22 cellular contexts compared by ENCODE assay signal in genomic region chr6:75077694-75078093, GRCh38.
DNase-seq lines count a peak whose midpoint lies in the region; ATAC-seq, FAIRE-seq and TF ChIP-seq lines count a peak whose summit lies in the region.
"Had no signal": no experiment of that assay in that cellular context is flagged by ENCODE, and none has a peak within 500 bp of the region (broad histone marks: within the 10 kb centered on the region; RNA-seq: fewer than 3 reads in every experiment).

No MANE protein-coding gene starts in this region.

- no peak for FAIRE-seq in kidney (lab: Jason Lieb, UNC)
- FAIRE-seq: GM12891, GM19239, H54 had no signal

- no peak for TF ChIP-seq RAD21 in SK-N-SH (IDR thresholded peaks at IDR 0.05; ENCODE audit: low read length)

- TF ChIP-seq CTCF in choroid plexus epithelial cell (conservative IDR thresholded peaks at IDR 0.05; ENCODE audit: low read depth, low read length) (no peak), gastroesophageal sphincter (IDR thresholded peaks at IDR 0.05) (no peak), SK-N-SH (IDR thresholded peaks at IDR 0.05) (no peak), kidney (IDR thresholded peaks at IDR 0.05; ENCODE audit: borderline replicate concordance, extremely low read depth, insufficient read depth) (no peak)

- H3K36me3 ChIP-seq in gastroesophageal sphincter (no peaks in the 10 kb centered on the region), SK-N-SH (replicated peaks in 1 of 2; ENCODE audit: control insufficient read depth in 1 of 2, insufficient read depth in 2 of 2, low read length in 1 of 2) (no peaks in the 10 kb centered on the region), kidney (ENCODE audit: control insufficient read depth in 1 of 2, insufficient read depth in 2 of 2, low read length in 2 of 2) (no peaks in the 10 kb centered on the region)
- H3K36me3 ChIP-seq: BE2C had no signal

- no peak overlapping the region for H3K4me2 ChIP-seq in SK-N-SH
- H3K4me2 ChIP-seq: GM23338 had no signal

- H3K27me3 ChIP-seq in gastroesophageal sphincter (no peaks in the 10 kb centered on the region), SK-N-SH (ENCODE audit: insufficient read depth) (no peaks in the 10 kb centered on the region; the same call in 1 of the 2 replicates)
- H3K27me3 ChIP-seq: BE2C had no signal

- no peak for ATAC-seq in gastroesophageal sphincter
- ATAC-seq: GM23338 had no signal

- H3K79me2 ChIP-seq in SK-N-SH (ENCODE audit: insufficient read depth): no peaks in the 10 kb centered on the region

- intact Hi-C loops in kidney (cut with DNase I): no loop called here

- no peak for TF ChIP-seq EP300 in gastroesophageal sphincter (IDR thresholded peaks at IDR 0.05)
- no peak for TF ChIP-seq EP300 in SK-N-SH (IDR thresholded peaks at IDR 0.05; ENCODE audit: borderline replicate concordance in 1 of 2, low read depth in 1 of 2, low read length in 1 of 2)

- no peaks in the 10 kb centered on the region for H3K4me1 ChIP-seq in gastroesophageal sphincter
- H3K4me1 ChIP-seq in SK-N-SH (ENCODE audit: control insufficient read depth in 1 of 2, insufficient read depth in 2 of 2, low read depth in 1 of 2, low read length in 1 of 2): no peaks in the 10 kb centered on the region
- no peaks in the 10 kb centered on the region for H3K4me1 ChIP-seq in kidney (ENCODE audit: control insufficient read depth in 1 of 2, insufficient read depth in 1 of 2, low read depth in 1 of 2, low read length in 2 of 2)
- H3K4me1 ChIP-seq: BE2C had no signal

- no peaks in the 10 kb centered on the region for H3F3A ChIP-seq in SK-N-SH (replicated peaks; ENCODE audit: insufficient read depth)

- POLR2A ChIA-PET in SK-N-SH (lab: Yijun Ruan, JAX): no interaction called here

- 59 to 75% methylated on average over 2 of the region's 2 CpGs for WGBS in gastroesophageal sphincter (ENCODE audit: low coverage in 1 of 2), 2 donors
- WGBS in SK-N-SH (ENCODE audit: low lambda C conversion rate): 0% methylated on average over 2 of the region's 2 CpGs

- no peak overlapping the region for H2AFZ ChIP-seq in SK-N-SH (ENCODE audit: low read depth)
- H2AFZ ChIP-seq: GM23338 had no signal

- DNase-seq in GM03348 (ENCODE audit: low spot score) (peak; percentile 34), choroid plexus epithelial cell (ENCODE audit: low read depth) (peak; percentile 44), iris pigment epithelial cell (ENCODE audit: low read depth) (peak; percentile 34), SK-N-SH (no peak), T1000 (lab: John Stamatoyannopoulos, UW) (no peak), kidney (no peak)
- DNase-seq: 8988T; BE2C; C1 segment of cervical spinal cord; CD4-positive, CD25-positive, alpha-beta regulatory T cell; CD8-positive, alpha-beta memory T cell; COR-L47; DMS 273 treated with DMSO at 0.1 percent for 48 hours; DMS53; DND-41; EL; HCEC 1CT had no signal

- H3K9me2 ChIP-seq in SK-N-SH: no peaks in the 10 kb centered on the region

- no peak for TF ChIP-seq POLR2A in gastroesophageal sphincter (IDR thresholded peaks at IDR 0.05)

- H3K4me3 ChIP-seq in choroid plexus epithelial cell (ENCODE audit: low read depth, low read length) (no peak overlapping the region), gastroesophageal sphincter (no peak overlapping the region), SK-N-SH (ENCODE audit: low read depth in 2 of 2, low read length in 1 of 2) (no peak overlapping the region), kidney (ENCODE audit: low read length in 2 of 2) (no peak overlapping the region)
- H3K4me3 ChIP-seq: GM23338 had no signal

- CTCF ChIA-PET in SK-N-SH (lab: Yijun Ruan, JAX): no interaction called here

- H3K27ac ChIP-seq in gastroesophageal sphincter (no peak overlapping the region), SK-N-SH (ENCODE audit: low read depth in 2 of 2, low read length in 1 of 2) (no peak overlapping the region), kidney (ENCODE audit: low read depth in 2 of 2, low read length in 2 of 2) (no peak overlapping the region)

- H3K9ac ChIP-seq in SK-N-SH (no peak overlapping the region), kidney (ENCODE audit: low read length in 2 of 2) (no peak overlapping the region)

- H3K9me3 ChIP-seq in gastroesophageal sphincter: no peaks in the 10 kb centered on the region
- H3K9me3 ChIP-seq in SK-N-SH: no peaks in the 10 kb centered on the region
- H3K9me3 ChIP-seq in kidney (ENCODE audit: control insufficient read depth in 1 of 2, low read length in 2 of 2): no peaks in the 10 kb centered on the region
- H3K9me3 ChIP-seq: BE2C had no signal

- no peaks in the 10 kb centered on the region for H4K20me1 ChIP-seq in SK-N-SH (ENCODE audit: insufficient read depth)

TF ChIP-seq in SK-N-SH, 30 proteins besides CTCF, POLR2A, EP300 and RAD21:
- no peak for TF ChIP-seq ELF1 (IDR thresholded peaks at IDR 0.05)
- TF ChIP-seq MAX (IDR thresholded peaks at IDR 0.05; ENCODE audit: low read depth): no peak

Comparison
In these comparisons a context has a peak if more than half of its experiments do, and no peak if none do; other contexts are left out.
1. DNase-seq: peak in GM03348 (single experiment), choroid plexus epithelial cell (single experiment) and iris pigment epithelial cell (single experiment); none in SK-N-SH (single experiment), T1000 (single experiment) and kidney (single experiment).